In the genomic region with DNA sequence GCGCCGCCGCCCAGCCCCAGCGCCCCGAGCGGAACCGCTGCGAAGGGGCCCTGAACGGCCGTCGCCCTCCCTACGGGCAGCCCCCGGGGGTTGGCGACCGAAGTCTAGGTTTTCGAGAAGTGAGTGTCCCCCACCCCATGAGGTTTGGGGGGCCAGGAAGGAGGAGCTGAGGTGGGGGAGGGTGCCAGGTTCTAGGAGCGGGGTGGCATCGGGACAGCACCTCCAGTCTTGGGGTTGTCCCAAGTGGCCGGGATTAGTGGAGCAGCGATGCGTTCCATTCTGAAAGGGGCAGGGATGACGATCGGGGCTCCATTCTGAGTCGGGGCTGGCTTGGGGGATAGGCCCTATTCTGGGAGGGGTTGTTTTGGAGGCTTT, we compare ENCODE assay signal across 8 cellular contexts. TPM values are rescaled to one million over a fixed set of nuclear protein-coding genes. Genes with fewer than 3 reads are reported as not detected.
DNase-seq lines count a peak whose midpoint lies in the region; ATAC-seq and TF ChIP-seq lines count a peak whose summit lies in the region.

No MANE protein-coding gene starts in this region.

- no peaks in the 10 kb centered on the region for H3K9me3 Mint-ChIP-seq in activated T-helper 1 cell treated with anti-CD3 and anti-CD28 coated beads, Interleukin-12 subunit alpha, Interleukin-12 subunit beta, Interleukin-2, Interleukin-4 antibody, amounts not matched to agents 30 ng/mL and 10 ng/mL and 1 ng/mL, durations not matched to agents 14 hours and 24 hours and 36 hours

- H3K4me3 ChIP-seq in BE2C (ENCODE audit: low read depth, low read length) = peak overlapping the region; percentile 63
- H3K4me3 ChIP-seq in HAP-1 = peak overlapping the region; percentile 48
- H3K4me3 ChIP-seq in heart left ventricle = peak overlapping the region; percentile 56 to 100 (median 96)
- peak overlapping the region; percentile 64 to 93 (median 84) for H3K4me3 ChIP-seq in sigmoid colon

- peak in 1 of 4 donors; percentile 4 for ATAC-seq in heart left ventricle
- ATAC-seq in HG03175 (IDR thresholded peaks at IDR 0.05; ENCODE audit: unreplicated experiment) = no peak

- H3K36me3 Mint-ChIP-seq in activated T-helper 1 cell treated with anti-CD3 and anti-CD28 coated beads, Interleukin-12 subunit alpha, Interleukin-12 subunit beta, Interleukin-2, Interleukin-4 antibody, amounts not matched to agents 30 ng/mL and 10 ng/mL and 1 ng/mL, durations not matched to agents 14 hours and 24 hours and 36 hours (ENCODE audit: low read depth) = peaks cover 11% of the 10 kb centered on the region

- H3K27ac ChIP-seq in heart left ventricle (peak overlapping the region; percentile 71 to 99 (median 96)), sigmoid colon (peak overlapping the region; percentile 89 to 97 (median 94))

- H3K27me3 Mint-ChIP-seq in activated T-helper 1 cell treated with anti-CD3 and anti-CD28 coated beads, Interleukin-12 subunit alpha, Interleukin-12 subunit beta, Interleukin-2, Interleukin-4 antibody, amounts not matched to agents 30 ng/mL and 10 ng/mL and 1 ng/mL, durations not matched to agents 14 hours and 24 hours and 36 hours (ENCODE audit: insufficient read depth) = no peaks in the 10 kb centered on the region

- H3K4me1 Mint-ChIP-seq in activated T-helper 1 cell treated with anti-CD3 and anti-CD28 coated beads, Interleukin-12 subunit alpha, Interleukin-12 subunit beta, Interleukin-2, Interleukin-4 antibody, amounts not matched to agents 30 ng/mL and 10 ng/mL and 1 ng/mL, durations not matched to agents 14 hours and 24 hours and 36 hours (ENCODE audit: low read depth) = peaks cover 20% of the 10 kb centered on the region

- no peak for DNase-seq in BE2C
- DNase-seq in HAP-1 (ENCODE audit: low spot score in 2 of 2) = peak in 1 of 2 experiments; percentile 26
- DNase-seq in activated T-helper 1 cell treated with anti-CD3 and anti-CD28 coated beads, Interleukin-12 subunit alpha, Interleukin-12 subunit beta, Interleukin-2, Interleukin-4 antibody, amounts not matched to agents 30 ng/mL and 10 ng/mL and 1 ng/mL, durations not matched to agents 14 hours and 24 hours and 36 hours (ENCODE audit: low spot score) = no peak
- DNase-seq in heart left ventricle = peak in 1 of 5 donors; percentile 33
- DNase-seq in sigmoid colon = peak; percentile 76
- DNase-seq in posterior vena cava (ENCODE audit: low spot score) = no peak
- no peak for DNase-seq in NCI-H524 (lab: John Stamatoyannopoulos, UW)

- TF ChIP-seq EP300 in sigmoid colon (IDR thresholded peaks at IDR 0.05) = no peak

- WGBS in heart left ventricle, 4 donors = 1% methylated on average over 18 to 24 of the region's 24 CpGs
- 0 to 1% methylated on average over 24 of the region's 24 CpGs for WGBS in sigmoid colon, 2 donors

- in situ Hi-C loops in HAP-1 (cut with MboI; ENCODE audit: low sequenced_read_pairs) = no loop called here

- H3K9me3 ChIP-seq in BE2C = no peaks in the 10 kb centered on the region
- H3K9me3 ChIP-seq in HAP-1 = no peaks in the 10 kb centered on the region
- H3K9me3 ChIP-seq in heart left ventricle = no peaks in the 10 kb centered on the region
- H3K9me3 ChIP-seq in sigmoid colon = no peaks in the 10 kb centered on the region

- no peaks in the 10 kb centered on the region for H3K4me1 ChIP-seq in BE2C
- H3K4me1 ChIP-seq in HAP-1 = peaks cover 9% of the 10 kb centered on the region
- peaks cover 0 to 33% (median 23%) of the 10 kb centered on the region in 12 donors for H3K4me1 ChIP-seq in heart left ventricle
- peaks cover 0 to 23% (median 22%) of the 10 kb centered on the region in 4 donors for H3K4me1 ChIP-seq in sigmoid colon

- no peaks in the 10 kb centered on the region for H3K27me3 ChIP-seq in BE2C
- no peaks in the 10 kb centered on the region for H3K27me3 ChIP-seq in HAP-1 (ENCODE audit: low read depth)
- H3K27me3 ChIP-seq in heart left ventricle = no peaks in the 10 kb centered on the region
- H3K27me3 ChIP-seq in sigmoid colon = no peaks in the 10 kb centered on the region

- peak overlapping the region; percentile 18 for H3K27ac Mint-ChIP-seq in activated T-helper 1 cell treated with anti-CD3 and anti-CD28 coated beads, Interleukin-12 subunit alpha, Interleukin-12 subunit beta, Interleukin-2, Interleukin-4 antibody, amounts not matched to agents 30 ng/mL and 10 ng/mL and 1 ng/mL, durations not matched to agents 14 hours and 24 hours and 36 hours

- H3K36me3 ChIP-seq in BE2C = no peaks in the 10 kb centered on the region
- no peaks in the 10 kb centered on the region for H3K36me3 ChIP-seq in HAP-1 (replicated peaks)
- peaks cover 0 to 37% (median 26%) of the 10 kb centered on the region in 9 donors for H3K36me3 ChIP-seq in heart left ventricle
- peaks cover 4 to 30% (median 23%) of the 10 kb centered on the region in 4 donors for H3K36me3 ChIP-seq in sigmoid colon

- TF ChIP-seq POLR2A in heart left ventricle (IDR thresholded peaks at IDR 0.05) (no peak), sigmoid colon (IDR thresholded peaks at IDR 0.05) (no peak)

- no peak for TF ChIP-seq CTCF in BE2C (IDR thresholded peaks at IDR 0.05; ENCODE audit: low read depth, low read length)
- TF ChIP-seq CTCF in heart left ventricle (IDR thresholded peaks at IDR 0.05) = no peak
- TF ChIP-seq CTCF in sigmoid colon (IDR thresholded peaks at IDR 0.05) = no peak

- intact Hi-C loops in activated T-helper 1 cell treated with anti-CD3 and anti-CD28 coated beads, Interleukin-12 subunit alpha, Interleukin-12 subunit beta, Interleukin-2, Interleukin-4 antibody, amounts not matched to agents 30 ng/mL and 10 ng/mL and 1 ng/mL, durations not matched to agents 14 hours and 24 hours and 36 hours (cut with micrococcal nuclease) = loop anchor here (1.0 to 2.0 kb wide), 8 partner anchors 9 to 690 kb away; a partner anchor contains a TSS
- intact Hi-C loops in heart left ventricle (cut with DNase I) (loop anchor here in 9 of 10 donors (1.0 to 10.0 kb wide), 9 partner anchors 52 to 200 kb away; a partner anchor contains a TSS), sigmoid colon (cut with DNase I) (loop anchor here (1.0 to 2.0 kb wide), 4 partner anchors 72 to 192 kb away; a partner anchor contains a TSS), posterior vena cava (cut with DNase I) (no loop called here)

- peak overlapping the region; percentile 93 for H3K4me3 Mint-ChIP-seq in activated T-helper 1 cell treated with anti-CD3 and anti-CD28 coated beads, Interleukin-12 subunit alpha, Interleukin-12 subunit beta, Interleukin-2, Interleukin-4 antibody, amounts not matched to agents 30 ng/mL and 10 ng/mL and 1 ng/mL, durations not matched to agents 14 hours and 24 hours and 36 hours

RNA-seq across cellular contexts. Expression of a gene that starts 0.4 kb away (rescaled TPM):
- 18.3 TPM for polyA plus RNA-seq in BE2C (2012; ENCODE audit: insufficient read depth, insufficient read length, low read depth)
- total RNA-seq in activated T-helper 1 cell treated with anti-CD3 and anti-CD28 coated beads, Interleukin-12 subunit alpha, Interleukin-12 subunit beta, Interleukin-2, Interleukin-4 antibody, amounts not matched to agents 30 ng/mL and 10 ng/mL and 1 ng/mL, durations not matched to agents 14 hours and 24 hours and 36 hours = 7.3 and 14.0 TPM in 2 replicates
- total RNA-seq in heart left ventricle = 10 to 100 TPM; 17.5 to 32.5 (median 22.3) TPM
- 10 to 100 TPM; 27.1 to 34.3 TPM for polyA plus RNA-seq in heart left ventricle
- total RNA-seq in sigmoid colon = 10 to 100 TPM; 17.8 to 27.3 (median 21.3) TPM
- 10 to 100 TPM; 15.6 to 23.4 (median 18.1) TPM for polyA plus RNA-seq in sigmoid colon
- 10 to 100 TPM; 17.5 to 30.7 TPM for total RNA-seq in posterior vena cava

RNA-seq across cellular contexts. Expression of a gene that starts 7.9 kb away (rescaled TPM):
- polyA plus RNA-seq in BE2C (2012; ENCODE audit: insufficient read depth, insufficient read length, low read depth) = 19.9 TPM
- 24.6 and 24.9 TPM in 2 replicates for total RNA-seq in activated T-helper 1 cell treated with anti-CD3 and anti-CD28 coated beads, Interleukin-12 subunit alpha, Interleukin-12 subunit beta, Interleukin-2, Interleukin-4 antibody, amounts not matched to agents 30 ng/mL and 10 ng/mL and 1 ng/mL, durations not matched to agents 14 hours and 24 hours and 36 hours
- total RNA-seq in heart left ventricle (10 to 100 TPM; 11.4 to 38.5 (median 18.4) TPM), sigmoid colon (10 to 100 TPM; 12.1 to 22.7 (median 14.4) TPM), posterior vena cava (10 to 100 TPM; 12.3 to 14.9 TPM)
- polyA plus RNA-seq in heart left ventricle (10 to 100 TPM; 12.8 to 16.1 TPM), sigmoid colon (10 to 100 TPM; 13.2 to 27.6 (median 19.4) TPM)

RNA-seq across cellular contexts. Expression of a gene that starts 10.8 kb away (rescaled TPM):
- not detected for polyA plus RNA-seq in BE2C (2012; ENCODE audit: insufficient read depth, insufficient read length, low read depth)
- total RNA-seq in activated T-helper 1 cell treated with anti-CD3 and anti-CD28 coated beads, Interleukin-12 subunit alpha, Interleukin-12 subunit beta, Interleukin-2, Interleukin-4 antibody, amounts not matched to agents 30 ng/mL and 10 ng/mL and 1 ng/mL, durations not matched to agents 14 hours and 24 hours and 36 hours = not detected in 2 replicates
- total RNA-seq in heart left ventricle (under 1 TPM in 1 of 9 donors, not detected in 8; 0.48 TPM), sigmoid colon (1 to 10 TPM in 1 of 4 donors, not detected in 3; 2.9 TPM), posterior vena cava (not detected)
- polyA plus RNA-seq in heart left ventricle (not detected), sigmoid colon (under 1 TPM in 1 of 3 donors, not detected in 2; 0.47 TPM)

RNA-seq across cellular contexts. Expression of a gene that starts 46.5 kb away (rescaled TPM):
- polyA plus RNA-seq in BE2C (2012; ENCODE audit: insufficient read depth, insufficient read length, low read depth) = 73.8 TPM
- 88.0 and 96.9 TPM in 2 replicates for total RNA-seq in activated T-helper 1 cell treated with anti-CD3 and anti-CD28 coated beads, Interleukin-12 subunit alpha, Interleukin-12 subunit beta, Interleukin-2, Interleukin-4 antibody, amounts not matched to agents 30 ng/mL and 10 ng/mL and 1 ng/mL, durations not matched to agents 14 hours and 24 hours and 36 hours
- total RNA-seq in heart left ventricle (100 to 1,000 TPM in 1 of 9 donors, 10 to 100 TPM in 8; 38.2 to 102 (median 58.2) TPM), sigmoid colon (10 to 100 TPM; 38.5 to 73.1 (median 44.1) TPM), posterior vena cava (100 to 1,000 TPM; 135 to 164 TPM)
- polyA plus RNA-seq in heart left ventricle (10 to 100 TPM; 27.9 to 50.4 TPM), sigmoid colon (10 to 100 TPM; 27.0 to 54.0 (median 29.4) TPM)

RNA-seq across cellular contexts. Expression of a gene that starts 47.0 kb away (rescaled TPM):
- polyA plus RNA-seq in BE2C (2012; ENCODE audit: insufficient read depth, insufficient read length, low read depth) = not detected
- not detected in 2 replicates for total RNA-seq in activated T-helper 1 cell treated with anti-CD3 and anti-CD28 coated beads, Interleukin-12 subunit alpha, Interleukin-12 subunit beta, Interleukin-2, Interleukin-4 antibody, amounts not matched to agents 30 ng/mL and 10 ng/mL and 1 ng/mL, durations not matched to agents 14 hours and 24 hours and 36 hours
- total RNA-seq in heart left ventricle (not detected), sigmoid colon (not detected), posterior vena cava (not detected)
- polyA plus RNA-seq in heart left ventricle (not detected), sigmoid colon (under 1 TPM in 1 of 3 donors, not detected in 2; 0.25 TPM)

Comparison
In these comparisons a context has a peak if more than half of its experiments do, and no peak if none do; other contexts are left out.
1. intact Hi-C loops: an anchor here in activated T-helper 1 cell treated with anti-CD3 and anti-CD28 coated beads, Interleukin-12 subunit alpha, Interleukin-12 subunit beta, Interleukin-2, Interleukin-4 antibody, amounts not matched to agents 30 ng/mL and 10 ng/mL and 1 ng/mL, durations not matched to agents 14 hours and 24 hours and 36 hours (1.0 to 2.0 kb wide), heart left ventricle (1.0 to 10.0 kb wide) and sigmoid colon (1.0 to 2.0 kb wide); none called in posterior vena cava.